Comparison of ENCODE assay signal across 22 cellular contexts in genomic region chr3:189641776-189642175, GRCh38. TPM values are rescaled to one million over a fixed set of nuclear protein-coding genes. Genes with fewer than 3 reads are reported as not detected.
DNase-seq lines count a peak whose midpoint lies in the region; ATAC-seq and TF ChIP-seq lines count a peak whose summit lies in the region.
"Had no signal": no experiment of that assay in that cellular context is flagged by ENCODE, and none has a peak within 500 bp of the region (broad histone marks: within the 10 kb centered on the region; RNA-seq: fewer than 3 reads in every experiment).

No MANE protein-coding gene starts in this region.

- H3K4me3 Mint-ChIP-seq in GM23338 = no peak overlapping the region
- H3K4me3 Mint-ChIP-seq: activated B cell treated with CpG ODN at 0.5 μM for 24 hours; endodermal cell; stimulated activated naive B cell treated with anti-CD40 and anti-IgM and Interleukin-4, amounts not matched to agents 10 μg/mL and 1 μg/mL and 100 μg/mL, for 72 hours had no signal

- H2BK15ac ChIP-seq in mesendoderm (replicated peaks; ENCODE audit: low read depth) = no peak overlapping the region

- no peak overlapping the region for H3K56ac ChIP-seq in mesendoderm (ENCODE audit: low read length)

- no peaks in the 10 kb centered on the region for H4K20me1 ChIP-seq in GM23338 (replicated peaks; ENCODE audit: insufficient read depth)
- H4K20me1 ChIP-seq in hepatocyte (ENCODE audit: insufficient read depth, poor library complexity, severe bottlenecking) = no peaks in the 10 kb centered on the region

- H3K27me3 ChIP-seq in GM23338 (ENCODE audit: insufficient read depth) (no peaks in the 10 kb centered on the region), mesendoderm (ENCODE audit: insufficient read depth, low read length, poor library complexity) (no peaks in the 10 kb centered on the region), hepatocyte (no peaks in the 10 kb centered on the region), ascending aorta (no peaks in the 10 kb centered on the region)
- H3K27me3 ChIP-seq: transverse colon had no signal

- no peak overlapping the region for H3K23ac ChIP-seq in mesendoderm (ENCODE audit: low read length)

- H2BK120ac ChIP-seq in mesendoderm (ENCODE audit: low read depth, low read length) = no peak overlapping the region

- H3K4me3 ChIP-seq in GM23338 (no peak overlapping the region), mesendoderm (ENCODE audit: low read length) (no peak overlapping the region), hepatocyte (no peak overlapping the region), ascending aorta (no peak overlapping the region)
- H3K4me3 ChIP-seq: lower lobe of right lung, transverse colon had no signal

- H3K4me1 Mint-ChIP-seq in GM23338 = peaks cover 7% of the 10 kb centered on the region; the same call in 2 of the 3 replicates
- H3K4me1 Mint-ChIP-seq: activated B cell treated with CpG ODN at 0.5 μM for 24 hours; endodermal cell; stimulated activated naive B cell treated with anti-CD40 and anti-IgM and Interleukin-4, amounts not matched to agents 10 μg/mL and 1 μg/mL and 100 μg/mL, for 72 hours had no signal

- no peaks in the 10 kb centered on the region for H3K36me3 ChIP-seq in GM23338 (ENCODE audit: insufficient read depth)
- no peaks in the 10 kb centered on the region for H3K36me3 ChIP-seq in mesendoderm (ENCODE audit: control insufficient read depth, insufficient read depth, low read length)
- no peaks in the 10 kb centered on the region for H3K36me3 ChIP-seq in hepatocyte (replicated peaks; ENCODE audit: insufficient read depth, low read depth)
- H3K36me3 ChIP-seq in ascending aorta = no peaks in the 10 kb centered on the region
- H3K36me3 ChIP-seq: lower lobe of right lung, transverse colon had no signal

- H2AK5ac ChIP-seq in mesendoderm (ENCODE audit: low read length) = no peak overlapping the region

- H2AFZ ChIP-seq in GM23338 (no peak overlapping the region), hepatocyte (no peak overlapping the region)

- H3K27me3 Mint-ChIP-seq in GM23338 (ENCODE audit: insufficient read depth, low read depth, poor library complexity) = no peaks in the 10 kb centered on the region
- H3K27me3 Mint-ChIP-seq: activated B cell treated with CpG ODN at 0.5 μM for 24 hours; stimulated activated naive B cell treated with anti-CD40 and anti-IgM and Interleukin-4, amounts not matched to agents 10 μg/mL and 1 μg/mL and 100 μg/mL, for 72 hours had no signal

- no peak overlapping the region for H3K18ac ChIP-seq in mesendoderm (ENCODE audit: low read length)

- H3K9me3 ChIP-seq in hepatocyte (ENCODE audit: low read depth) (no peaks in the 10 kb centered on the region), ascending aorta (no peaks in the 10 kb centered on the region)
- H3K9me3 ChIP-seq: lower lobe of right lung, transverse colon had no signal

- TF ChIP-seq CTCF in GM23338 (conservative IDR thresholded peaks at IDR 0.05; ENCODE audit: low read depth in 2 of 2) (no peak), hepatocyte (IDR thresholded peaks at IDR 0.05; ENCODE audit: poor library complexity) (no peak), ascending aorta (IDR thresholded peaks at IDR 0.05) (no peak)

- H3K4me2 ChIP-seq in GM23338 (no peak overlapping the region), mesendoderm (ENCODE audit: low read length) (no peak overlapping the region), hepatocyte (no peak overlapping the region)

- H4K8ac ChIP-seq in mesendoderm (ENCODE audit: low read depth, low read length) = no peak overlapping the region

- intact Hi-C loops in ascending aorta (cut with DNase I) = no loop called here

- H3K9ac ChIP-seq in mesendoderm (ENCODE audit: low read length) = no peak overlapping the region

- H3K9me3 Mint-ChIP-seq in GM23338 = 0 out of 3 replicates have a peak, but pooled peaks cover 4% of the 10 kb centered on the region
- H3K9me3 Mint-ChIP-seq: activated B cell treated with CpG ODN at 0.5 μM for 24 hours, endodermal cell had no signal

- H3K36me3 Mint-ChIP-seq in GM23338 (ENCODE audit: low read depth) = no peaks in the 10 kb centered on the region
- H3K36me3 Mint-ChIP-seq: stimulated activated naive B cell treated with anti-CD40 and anti-IgM and Interleukin-4, amounts not matched to agents 10 μg/mL and 1 μg/mL and 100 μg/mL, for 72 hours had no signal

- H3K4ac ChIP-seq in mesendoderm (ENCODE audit: low read depth, low read length) = no peak overlapping the region

- DNase-seq in activated CD4-positive, CD25-positive, alpha-beta regulatory T cell (lab: John Stamatoyannopoulos, UW) = no peak
- peak; percentile 20 for DNase-seq in GM23338 (ENCODE audit: low spot score)
- peak; percentile 1 for DNase-seq in NAMALWA (ENCODE audit: low spot score)
- peak; percentile 56 for DNase-seq in mesendoderm
- no peak for DNase-seq in hepatocyte (ENCODE audit: low spot score)
- DNase-seq in stimulated activated naive CD4-positive, alpha-beta T cell (lab: John Stamatoyannopoulos, UW) = no peak
- no peak for DNase-seq in ascending aorta (ENCODE audit: low spot score in 2 of 2)
- DNase-seq: activated B cell treated with CpG ODN at 0.5 μM for 24 hours; activated CD8-positive, alpha-beta memory T cell treated with anti-CD3 and anti-CD28 coated beads, Interleukin-2, amount 50 U/mL, for 4 hours; activated naive CD4-positive, alpha-beta T cell treated with Interleukin-2 at 50 U/mL for 16 hours; endodermal cell; HCEC 1CT; lower lobe of right lung; NCI-H187 treated with DMSO at 0.1 percent for 48 hours; NCI-H524; occipital lobe; OCI-M1; right cardiac atrium; stimulated activated naive B cell treated with anti-CD40 and anti-IgM and Interleukin-4, amounts not matched to agents 10 μg/mL and 1 μg/mL and 100 μg/mL, for 72 hours; transverse colon had no signal

- H3K79me2 ChIP-seq in GM23338 (replicated peaks; ENCODE audit: insufficient read depth) (no peaks in the 10 kb centered on the region), mesendoderm (ENCODE audit: control insufficient read depth, insufficient read depth, low read length) (no peaks in the 10 kb centered on the region), hepatocyte (no peaks in the 10 kb centered on the region)

- no peak overlapping the region for H2BK5ac ChIP-seq in mesendoderm (ENCODE audit: low read length)

- ATAC-seq in activated CD4-positive, CD25-positive, alpha-beta regulatory T cell treated with anti-CD3 and anti-CD28 coated beads, Interleukin-2, amount 50 U/mL, for 24 hours = peak; percentile 28 to 65
- no peak for ATAC-seq in GM23338
- ATAC-seq: lower lobe of right lung; right cardiac atrium; stimulated activated naive B cell treated with anti-CD40 and anti-IgM and Interleukin-4, amounts not matched to agents 10 μg/mL and 1 μg/mL and 100 μg/mL, for 72 hours had no signal

- 0 out of 2 replicates have a peak, but pooled peaks cover 4% of the 10 kb centered on the region for H3K9me2 ChIP-seq in GM23338 (ENCODE audit: insufficient read depth)
- H3K9me2 ChIP-seq in hepatocyte (replicated peaks; ENCODE audit: insufficient read depth) = no peaks in the 10 kb centered on the region

- H3K4me1 ChIP-seq in GM23338 (ENCODE audit: insufficient read depth) = peaks cover 4% of the 10 kb centered on the region; the same call in 1 of the 2 replicates
- H3K4me1 ChIP-seq in mesendoderm (ENCODE audit: control insufficient read depth, low read depth, low read length) = no peaks in the 10 kb centered on the region
- no peaks in the 10 kb centered on the region for H3K4me1 ChIP-seq in hepatocyte (ENCODE audit: insufficient read depth)
- H3K4me1 ChIP-seq in ascending aorta = no peaks in the 10 kb centered on the region
- H3K4me1 ChIP-seq: lower lobe of right lung, transverse colon had no signal

- no peaks in the 10 kb centered on the region for H3F3A ChIP-seq in GM23338 (replicated peaks; ENCODE audit: low read depth)

- H4K5ac ChIP-seq in mesendoderm (ENCODE audit: low read length) = no peak overlapping the region

- no peak overlapping the region for H3K27ac Mint-ChIP-seq in GM23338
- H3K27ac Mint-ChIP-seq: activated B cell treated with CpG ODN at 0.5 μM for 24 hours; endodermal cell; stimulated activated naive B cell treated with anti-CD40 and anti-IgM and Interleukin-4, amounts not matched to agents 10 μg/mL and 1 μg/mL and 100 μg/mL, for 72 hours had no signal

- H3K27ac ChIP-seq in GM23338 (ENCODE audit: low read depth) (no peak overlapping the region), mesendoderm (ENCODE audit: low read depth, low read length) (no peak overlapping the region), hepatocyte (no peak overlapping the region), ascending aorta (no peak overlapping the region)
- H3K27ac ChIP-seq: C4-2B, lower lobe of right lung, transverse colon had no signal

- H3K79me1 ChIP-seq in mesendoderm (ENCODE audit: low read length) = no peaks in the 10 kb centered on the region

TF ChIP-seq in GM23338, 12 proteins besides CTCF, POLR2A, EP300 and RAD21 (continues in another document):
- no peak for TF ChIP-seq POLR2AphosphoS5 (IDR thresholded peaks at IDR 0.05; ENCODE audit: low read depth)
- no peak for TF ChIP-seq ZNF331 (CRISPR knock-in tag; IDR thresholded peaks at IDR 0.05; ENCODE audit: low read depth)
- no peak for TF ChIP-seq ZNF114 (CRISPR knock-in tag; IDR thresholded peaks at IDR 0.05)

RNA-seq across cellular contexts. Expression of gene TP63, which starts 10.6 kb away (rescaled TPM):
- not detected in 2 replicates for total RNA-seq in GM23338 (2014; rRNA removed; shearing (Covaris generic))
- polyA plus RNA-seq in GM23338 (2016; fragmentation: Nextera tagmentation; extraction: Ambion mirVana) = 0.30 TPM in 1 of 2 replicates, not detected in the other
- polyA plus RNA-seq in mesendoderm (2013, experiment 1 of 2) = 0.07 TPM
- 0.10 TPM for polyA plus RNA-seq in mesendoderm (2013, experiment 2 of 2)
- 2.3 and 2.4 TPM in 2 replicates for total RNA-seq in hepatocyte
- 1.0 and 1.9 TPM in 2 replicates for polyA plus RNA-seq in hepatocyte
- not detected for total RNA-seq in ascending aorta
- total RNA-seq: endodermal cell, transverse colon had no signal

Comparison
In these comparisons a context has a peak if more than half of its experiments do, and no peak if none do; other contexts are left out.
1. DNase-seq: peak in GM23338 (single experiment), NAMALWA (single experiment) and mesendoderm (single experiment); none in activated CD4-positive, CD25-positive, alpha-beta regulatory T cell (0 of 4), hepatocyte (single experiment), stimulated activated naive CD4-positive, alpha-beta T cell (0 of 6) and ascending aorta (0 of 2).